ENCODE assay signal across 8 cellular contexts in genomic region chr2:171923206-171923605, GRCh38. TPM values are rescaled to one million over a fixed set of nuclear protein-coding genes. Genes with fewer than 3 reads are reported as not detected.
DNase-seq lines count a peak whose midpoint lies in the region; ATAC-seq and TF ChIP-seq lines count a peak whose summit lies in the region.

No MANE protein-coding gene starts in this region.

- H2AFZ ChIP-seq in smooth muscle cell (ENCODE audit: low read depth) = peak overlapping the region; percentile 68

- peak overlapping the region; percentile 87 for H3K4me3 ChIP-seq in CD8-positive, alpha-beta memory T cell (ENCODE audit: low read length)
- H3K4me3 ChIP-seq in HL-60 (replicated peaks; ENCODE audit: insufficient read depth, low read length) (peak overlapping the region; percentile 80), right cardiac atrium (ENCODE audit: low read length) (peak overlapping the region; percentile 90), smooth muscle cell (peak overlapping the region; percentile 74)

- H3K4me1 Mint-ChIP-seq in CD8-positive, alpha-beta memory T cell = peaks cover 35 to 58% (median 52%) of the 10 kb centered on the region in 3 donors
- H3K4me1 Mint-ChIP-seq in activated CD4-positive, alpha-beta memory T cell treated with anti-CD3 and anti-CD28 coated beads, Interleukin-2, amount 10 ng/mL, durations not matched to agents 7 days and 5 days = peaks cover 39% of the 10 kb centered on the region

- peaks cover 0 to 30% (median 5%) of the 10 kb centered on the region in 3 donors for H3K36me3 Mint-ChIP-seq in CD8-positive, alpha-beta memory T cell
- H3K36me3 Mint-ChIP-seq in activated CD4-positive, alpha-beta memory T cell treated with anti-CD3 and anti-CD28 coated beads, Interleukin-2, amount 10 ng/mL, durations not matched to agents 7 days and 5 days (ENCODE audit: low read depth) = peaks cover 31% of the 10 kb centered on the region

- peak overlapping the region; percentile 95 for H3K9ac ChIP-seq in smooth muscle cell (ENCODE audit: low read depth)

- no peak for DNase-seq in CD8-positive, alpha-beta memory T cell
- DNase-seq in HL-60 (ENCODE audit: low read depth in 1 of 2, low spot score in 1 of 2) (peak; percentile 44 to 45), right cardiac atrium (peak in 2 of 3 donors; percentile 31 to 50), smooth muscle cell (lab: John Stamatoyannopoulos, UW; ENCODE audit: unreplicated experiment) (no peak), activated gamma-delta T cell treated with Interleukin-2 at 50 U/mL for 16 hours (no peak), NCI-H1105 (lab: John Stamatoyannopoulos, UW) (no peak)
- no peak for DNase-seq in activated CD4-positive, alpha-beta memory T cell treated with anti-CD3 and anti-CD28 coated beads, Interleukin-2, amount 10 ng/mL, durations not matched to agents 7 days and 5 days

- CTCF ChIA-PET in CD8-positive, alpha-beta memory T cell (lab: Charles Lee) = interaction anchor here (1.7 kb wide), 1 partner anchor 539 kb away, joined by 7 read pairs; no protein-coding TSS in a partner anchor
- CTCF ChIA-PET in activated CD4-positive, alpha-beta memory T cell treated with anti-CD3 and anti-CD28 coated beads, Interleukin-2, amount 10 ng/mL, durations not matched to agents 7 days and 5 days (lab: Charles Lee) = interaction anchor here (0.6 to 2.1 kb wide), 5 partner anchors 9 to 204 kb away, joined by 3 to 10 read pairs (median 4); partner anchors contain the start of gene SLC25A12

- peak; percentile 9 to 39 for ATAC-seq in right cardiac atrium
- ATAC-seq in HG02884 (IDR thresholded peaks at IDR 0.05; ENCODE audit: unreplicated experiment) = no peak

- H3K27ac Mint-ChIP-seq in CD8-positive, alpha-beta memory T cell = peak overlapping the region; percentile 95 to 100 (median 100)
- peak overlapping the region; percentile 95 for H3K27ac Mint-ChIP-seq in activated CD4-positive, alpha-beta memory T cell treated with anti-CD3 and anti-CD28 coated beads, Interleukin-2, amount 10 ng/mL, durations not matched to agents 7 days and 5 days

- H3K27me3 ChIP-seq in CD8-positive, alpha-beta memory T cell (ENCODE audit: insufficient read depth, low read length, poor library complexity, severe bottlenecking) = no peaks in the 10 kb centered on the region
- H3K27me3 ChIP-seq in HL-60 (ENCODE audit: insufficient read depth, poor library complexity, severe bottlenecking) (no peaks in the 10 kb centered on the region), right cardiac atrium (ENCODE audit: control insufficient read depth, insufficient read depth) (no peaks in the 10 kb centered on the region), smooth muscle cell (ENCODE audit: low read depth) (no peaks in the 10 kb centered on the region)

- no peaks in the 10 kb centered on the region for H4K20me1 ChIP-seq in smooth muscle cell (ENCODE audit: low read depth)

- intact Hi-C loops in right cardiac atrium (cut with DNase I) = no loop called here

- peak overlapping the region; percentile 93 for H3K4me2 ChIP-seq in smooth muscle cell

- no peaks in the 10 kb centered on the region for H3F3A ChIP-seq in smooth muscle cell (ENCODE audit: low read depth)

- peak overlapping the region; percentile 96 for H3K27ac ChIP-seq in CD8-positive, alpha-beta memory T cell (ENCODE audit: low read depth, low read length)
- H3K27ac ChIP-seq in HL-60 (replicated peaks) (peak overlapping the region; percentile 96), right cardiac atrium (ENCODE audit: low read length) (no peak overlapping the region), smooth muscle cell (ENCODE audit: low read depth) (peak overlapping the region; percentile 98)

- WGBS in right cardiac atrium = 15% methylated on average over 13 of the region's 13 CpGs
- WGBS in smooth muscle cell (ENCODE audit: low lambda C conversion rate) = 42% methylated on average over 13 of the region's 13 CpGs

- H3K9me3 ChIP-seq in CD8-positive, alpha-beta memory T cell (ENCODE audit: low read length) = no peaks in the 10 kb centered on the region
- no peaks in the 10 kb centered on the region for H3K9me3 ChIP-seq in right cardiac atrium (ENCODE audit: control insufficient read depth, low read length)
- no peaks in the 10 kb centered on the region for H3K9me3 ChIP-seq in smooth muscle cell (replicated peaks; ENCODE audit: low read depth)

- H3K9me3 Mint-ChIP-seq in CD8-positive, alpha-beta memory T cell = no peaks in the 10 kb centered on the region
- H3K9me3 Mint-ChIP-seq in activated CD4-positive, alpha-beta memory T cell treated with anti-CD3 and anti-CD28 coated beads, Interleukin-2, amount 10 ng/mL, durations not matched to agents 7 days and 5 days = no peaks in the 10 kb centered on the region

- H3K4me3 Mint-ChIP-seq in CD8-positive, alpha-beta memory T cell = peak overlapping the region; percentile 89 to 99 (median 95)
- peak overlapping the region; percentile 98 for H3K4me3 Mint-ChIP-seq in activated CD4-positive, alpha-beta memory T cell treated with anti-CD3 and anti-CD28 coated beads, Interleukin-2, amount 10 ng/mL, durations not matched to agents 7 days and 5 days

- POLR2A ChIA-PET in CD8-positive, alpha-beta memory T cell (lab: Charles Lee) = no interaction called here
- POLR2A ChIA-PET in activated CD4-positive, alpha-beta memory T cell treated with anti-CD3 and anti-CD28 coated beads, Interleukin-2, amount 10 ng/mL, durations not matched to agents 7 days and 5 days (lab: Charles Lee) = interaction anchor here (0.8 to 3.6 kb wide), 12 partner anchors 9 to 630 kb away, joined by 3 to 53 read pairs (median 3); partner anchors contain the start of genes METAP1D and SLC25A12

- H3K4me1 ChIP-seq in CD8-positive, alpha-beta memory T cell (ENCODE audit: insufficient read depth, low read length) = peaks cover 30% of the 10 kb centered on the region
- H3K4me1 ChIP-seq in right cardiac atrium (ENCODE audit: control insufficient read depth, insufficient read depth, low read length) (no peaks in the 10 kb centered on the region), smooth muscle cell (ENCODE audit: low read depth) (peaks cover 9% of the 10 kb centered on the region)

- no peaks in the 10 kb centered on the region for H3K36me3 ChIP-seq in CD8-positive, alpha-beta memory T cell (ENCODE audit: insufficient read depth, low read length)
- H3K36me3 ChIP-seq in smooth muscle cell (ENCODE audit: low read depth) = no peaks in the 10 kb centered on the region

- H3K27me3 Mint-ChIP-seq in CD8-positive, alpha-beta memory T cell = no peaks in the 10 kb centered on the region
- H3K27me3 Mint-ChIP-seq in activated CD4-positive, alpha-beta memory T cell treated with anti-CD3 and anti-CD28 coated beads, Interleukin-2, amount 10 ng/mL, durations not matched to agents 7 days and 5 days = no peaks in the 10 kb centered on the region

- peaks cover 45% of the 10 kb centered on the region for H3K79me2 ChIP-seq in smooth muscle cell (ENCODE audit: low read depth)

- TF ChIP-seq CTCF in HL-60 (IDR thresholded peaks at IDR 0.05; ENCODE audit: insufficient read depth, low read length) = no peak
- no peak for TF ChIP-seq CTCF in smooth muscle cell (IDR thresholded peaks at IDR 0.05; ENCODE audit: borderline replicate concordance, insufficient read depth, poor library complexity, severe bottlenecking)

RNA-seq across cellular contexts. Expression of gene HAT1, which starts 0.9 kb away (rescaled TPM):
- total RNA-seq in CD8-positive, alpha-beta memory T cell = 10 to 100 TPM; 85.1 to 88.7 TPM
- 65.6 TPM for polyA plus RNA-seq in CD8-positive, alpha-beta memory T cell
- 10 to 100 TPM; 59.4 to 59.5 TPM for total RNA-seq in activated CD4-positive, alpha-beta memory T cell treated with anti-CD3 and anti-CD28 coated beads, Interleukin-2, amount 10 ng/mL, durations not matched to agents 7 days and 5 days
- 10 to 100 TPM; 29.1 to 35.0 (median 33.2) TPM for total RNA-seq in right cardiac atrium
- 27.6 TPM for polyA plus RNA-seq in right cardiac atrium
- total RNA-seq in smooth muscle cell = 46.7 and 65.7 TPM in 2 replicates
- 56.6 and 59.1 TPM in 2 replicates for polyA plus RNA-seq in smooth muscle cell

RNA-seq across cellular contexts. Expression of gene SLC25A12, which starts 29.2 kb away (rescaled TPM):
- total RNA-seq in CD8-positive, alpha-beta memory T cell = 10 to 100 TPM; 22.2 to 22.9 TPM
- 12.8 TPM for polyA plus RNA-seq in CD8-positive, alpha-beta memory T cell
- total RNA-seq in activated CD4-positive, alpha-beta memory T cell treated with anti-CD3 and anti-CD28 coated beads, Interleukin-2, amount 10 ng/mL, durations not matched to agents 7 days and 5 days = 10 to 100 TPM; 24.1 to 28.1 TPM
- total RNA-seq in right cardiac atrium (100 to 1,000 TPM in 2 of 4 donors, 10 to 100 TPM in 2; 94.1 to 122 (median 102) TPM), smooth muscle cell (22.3 and 22.4 TPM in 2 replicates)
- polyA plus RNA-seq in right cardiac atrium (74.2 TPM), smooth muscle cell (10.5 and 11.2 TPM in 2 replicates)

Comparison
In these comparisons a context has a peak if more than half of its experiments do, and no peak if none do; other contexts are left out.
1. DNase-seq: peak in HL-60 (2 of 2) and right cardiac atrium (2 of 3); none in CD8-positive, alpha-beta memory T cell (0 of 5), activated CD4-positive, alpha-beta memory T cell treated with anti-CD3 and anti-CD28 coated beads, Interleukin-2, amount 10 ng/mL, durations not matched to agents 7 days and 5 days (single experiment), smooth muscle cell (single experiment), activated gamma-delta T cell treated with Interleukin-2 at 50 U/mL for 16 hours (single experiment) and NCI-H1105 (single experiment).
2. Peak in every context shown above with its lines, with median percentiles within 50 percentile points of each other: H3K4me3 ChIP-seq.